In genomic region chr7:25259487-25260243, GRCh38 we compare ENCODE assay signal across 9 cellular contexts. TPM values are rescaled to one million over a fixed set of nuclear protein-coding genes. Genes with fewer than 3 reads are reported as not detected.
DNase-seq lines count a peak whose midpoint lies in the region; ATAC-seq, FAIRE-seq and TF ChIP-seq lines count a peak whose summit lies in the region.
"Had no signal": no experiment of that assay in that cellular context is flagged by ENCODE, and none has a peak within 500 bp of the region (broad histone marks: within the 10 kb centered on the region; RNA-seq: fewer than 3 reads in every experiment).

No MANE protein-coding gene starts in this region.

- no peak for FAIRE-seq in bronchial epithelial cell (lab: Jason Lieb, UNC)

- ATAC-seq in HG03097 (IDR thresholded peaks at IDR 0.05; ENCODE audit: low FRiP score, unreplicated experiment) (peak; percentile 65), HG03196 (IDR thresholded peaks at IDR 0.05; ENCODE audit: unreplicated experiment) (no peak)

- TF ChIP-seq CTCF in GM12874 (IDR thresholded peaks at IDR 0.05; ENCODE audit: insufficient read depth, low read depth, low read length) (peak; percentile 82), bronchial epithelial cell (IDR thresholded peaks at IDR 0.05; ENCODE audit: insufficient read depth, low read length, severe bottlenecking) (peak; percentile 93)

- no peak overlapping the region for H3K4me3 ChIP-seq in bronchial epithelial cell (ENCODE audit: low read depth, low read length)

- DNase-seq in NCI-H2227 treated with DMSO at 0.1 percent for 48 hours (lab: John Stamatoyannopoulos, UW) = peak; percentile 78
- DNase-seq in activated CD4-positive, CD25-positive, alpha-beta regulatory T cell (lab: John Stamatoyannopoulos, UW) = peak; percentile 16 to 49 (median 28)
- peak; percentile 67 for DNase-seq in bronchial epithelial cell (ENCODE audit: low read depth)
- peak; percentile 17 for DNase-seq in kidney glomerular epithelial cell (lab: John Stamatoyannopoulos, UW)
- peak; percentile 51 for DNase-seq in stimulated activated CD4-positive, alpha-beta T cell treated with anti-CD3 and anti-CD28 coated beads, Interleukin-2, amount 100 ng/mL, for 4 hours (ENCODE audit: low read depth)

- no peaks in the 10 kb centered on the region for H3K36me3 ChIP-seq in bronchial epithelial cell (ENCODE audit: control insufficient read depth, insufficient read depth, low read length)

- H3K27me3 ChIP-seq in bronchial epithelial cell (ENCODE audit: control insufficient read depth, insufficient read depth, low read length) = no peaks in the 10 kb centered on the region

RNA-seq across cellular contexts. Expression of gene NPVF, which starts 31.4 kb away (rescaled TPM):
- not detected in 2 replicates for total RNA-seq in bronchial epithelial cell
- total RNA-seq: temporal lobe had no signal

Comparison
In these comparisons a context has a peak if more than half of its experiments do, and no peak if none do; other contexts are left out.
1. DNase-seq: peak in every context shown above with its lines; median percentile 78 in NCI-H2227 treated with DMSO at 0.1 percent for 48 hours; 67 in bronchial epithelial cell; 51 in stimulated activated CD4-positive, alpha-beta T cell treated with anti-CD3 and anti-CD28 coated beads, Interleukin-2, amount 100 ng/mL, for 4 hours; 28 in activated CD4-positive, CD25-positive, alpha-beta regulatory T cell; 17 in kidney glomerular epithelial cell.